ENCODE assay signal across 17 cellular contexts in genomic region chr3:46998852-46999515, GRCh38. TPM values are rescaled to one million over a fixed set of nuclear protein-coding genes. Genes with fewer than 3 reads are reported as not detected.
DNase-seq lines count a peak whose midpoint lies in the region; FAIRE-seq and TF ChIP-seq lines count a peak whose summit lies in the region.
"Had no signal": no experiment of that assay in that cellular context is flagged by ENCODE, and none has a peak within 500 bp of the region (broad histone marks: within the 10 kb centered on the region; RNA-seq: fewer than 3 reads in every experiment).

No MANE protein-coding gene starts in this region.

- H3K9ac ChIP-seq in endothelial cell of umbilical vein (replicated peaks; ENCODE audit: extremely low read depth, insufficient read depth, low read length) = no peak overlapping the region
- H3K9ac ChIP-seq: parathyroid adenoma had no signal

- H3K27me3 ChIP-seq in DOHH2 (ENCODE audit: control insufficient read depth, low read length) (no peaks in the 10 kb centered on the region), endothelial cell of umbilical vein (ENCODE audit: control insufficient read depth in 2 of 2, insufficient read depth in 2 of 2, low read length in 2 of 2) (no peaks in the 10 kb centered on the region)
- H3K27me3 ChIP-seq: BE2C, breast epithelium, esophagus squamous epithelium, MG63 had no signal

- CTCF ChIA-PET in endothelial cell of umbilical vein (lab: Charles Lee) = interaction anchor here (0.9 to 4.8 kb wide), 6 partner anchors 18 to 79 kb away, joined by 3 to 50 read pairs (median 4); partner anchors contain the start of gene CCDC12

- DNase-seq in endothelial cell of umbilical vein (ENCODE audit: low read depth, low spot score) = no peak
- DNase-seq in posterior vena cava (ENCODE audit: low spot score) = peak; percentile 58
- DNase-seq in stimulated activated CD4-positive, alpha-beta T cell treated with anti-CD3 and anti-CD28 coated beads, Interleukin-15, amount 100 ng/mL, for 24 hours = no peak
- no peak for DNase-seq in HPDE6-E6E7 (ENCODE audit: extremely low spot score)
- no peak for DNase-seq in SIG-M5 (lab: John Stamatoyannopoulos, UW)
- DNase-seq: DMS 273 treated with DMSO at 0.1 percent for 48 hours, esophagus squamous epithelium, GOT3, NCI-H146 had no signal

- H3F3A ChIP-seq in DOHH2 (ENCODE audit: control insufficient read depth, insufficient read depth) = no peaks in the 10 kb centered on the region

- dilution Hi-C loops in endothelial cell of umbilical vein (cut with MboI; ENCODE audit: extremely low pct_ligation_motif_present, low sequenced_read_pairs) = no loop called here

- H3K9me3 ChIP-seq in DOHH2 (ENCODE audit: control insufficient read depth, insufficient read depth, low read length) (no peaks in the 10 kb centered on the region), endothelial cell of umbilical vein (replicated peaks; ENCODE audit: control insufficient read depth, insufficient read depth, low read length) (no peaks in the 10 kb centered on the region)
- H3K9me3 ChIP-seq: BE2C, breast epithelium, esophagus squamous epithelium, lower lobe of right lung, MG63 had no signal

- H2AFZ ChIP-seq in endothelial cell of umbilical vein (ENCODE audit: low read depth, low read length) = no peak overlapping the region
- H2AFZ ChIP-seq: parathyroid adenoma had no signal

- no peaks in the 10 kb centered on the region for H3K79me2 ChIP-seq in DOHH2 (ENCODE audit: control insufficient read depth, low read length)
- no peaks in the 10 kb centered on the region for H3K79me2 ChIP-seq in endothelial cell of umbilical vein (ENCODE audit: control insufficient read depth, insufficient read depth, low read length)

- H3K4me3 ChIP-seq in DOHH2 (ENCODE audit: low read length) (no peak overlapping the region), endothelial cell of umbilical vein (replicated peaks in 1 of 3; ENCODE audit: insufficient read depth in 1 of 3, low read depth in 1 of 3, low read length in 3 of 3) (no peak overlapping the region)
- H3K4me3 ChIP-seq: breast epithelium, esophagus squamous epithelium, lower lobe of right lung, MG63 had no signal

- BruUV-seq in endothelial cell of umbilical vein (replicated peaks; lab: Mats Ljungman, UMichigan) = TSS peak; percentile 2

- H3K27ac ChIP-seq in DOHH2 (ENCODE audit: low read depth, low read length) = no peak overlapping the region
- H3K27ac ChIP-seq in VCaP = no peak overlapping the region
- H3K27ac ChIP-seq in endothelial cell of umbilical vein (ENCODE audit: insufficient read depth, low read depth, low read length) = no peak overlapping the region
- H3K27ac ChIP-seq: breast epithelium, lower lobe of right lung, parathyroid adenoma had no signal

- H4K20me1 ChIP-seq in DOHH2 (ENCODE audit: control insufficient read depth, insufficient read depth, low read depth, low read length) (no peaks in the 10 kb centered on the region), endothelial cell of umbilical vein (replicated peaks; ENCODE audit: control insufficient read depth, extremely low read depth, insufficient read depth, low read length) (no peaks in the 10 kb centered on the region)

- H3K4me1 ChIP-seq in DOHH2 (ENCODE audit: control insufficient read depth, low read length) = no peaks in the 10 kb centered on the region
- H3K4me1 ChIP-seq in endothelial cell of umbilical vein (ENCODE audit: control insufficient read depth, extremely low read depth, insufficient read depth, low read length) = no peaks in the 10 kb centered on the region
- H3K4me1 ChIP-seq: BE2C, breast epithelium had no signal

- H3K4me2 ChIP-seq in DOHH2 (ENCODE audit: low read length) (no peak overlapping the region), endothelial cell of umbilical vein (ENCODE audit: insufficient read depth, low read length) (no peak overlapping the region)

- peak; percentile 29 for TF ChIP-seq CTCF in DOHH2 (IDR thresholded peaks at IDR 0.05; ENCODE audit: low read depth, low read length, poor library complexity, severe bottlenecking)
- peak; percentile 40 for TF ChIP-seq CTCF in VCaP (conservative IDR thresholded peaks at IDR 0.05)
- TF ChIP-seq CTCF in endothelial cell of umbilical vein (IDR thresholded peaks at IDR 0.05; ENCODE audit: extremely low read depth in 1 of 2, insufficient read depth in 1 of 2, low read depth in 1 of 2, low read length in 2 of 2) = no peak

- intact Hi-C loops in endothelial cell of umbilical vein (cut with micrococcal nuclease) = loop anchor here (1.0 to 10.0 kb wide), 3 partner anchors 76 to 294 kb away; partner anchors contain the start of gene TMIE
- intact Hi-C loops in posterior vena cava (cut with DNase I) = loop anchor here in 1 of 2 donors (5.0 to 10.0 kb wide), 2 partner anchors 77 to 284 kb away; partner anchors contain the start of gene PRSS50

- no peaks in the 10 kb centered on the region for H3K9me1 ChIP-seq in endothelial cell of umbilical vein (replicated peaks; ENCODE audit: control insufficient read depth, extremely low read depth, insufficient read depth, low read length)

- H3K36me3 ChIP-seq in DOHH2 (ENCODE audit: control insufficient read depth, low read length) (peaks cover 37% of the 10 kb centered on the region), endothelial cell of umbilical vein (ENCODE audit: control insufficient read depth in 2 of 2, extremely low read depth in 1 of 2, insufficient read depth in 2 of 2, low read length in 2 of 2) (peaks cover 2 to 37% of the 10 kb centered on the region in 2 experiments)
- H3K36me3 ChIP-seq: BE2C, MG63 had no signal

- no peak for TF ChIP-seq POLR2A in endothelial cell of umbilical vein (IDR thresholded peaks at IDR 0.05; ENCODE audit: low read depth, low read length)

- FAIRE-seq in endothelial cell of umbilical vein (lab: Jason Lieb, UNC) = no peak
- FAIRE-seq: TTC549 had no signal

- no peaks in the 10 kb centered on the region for H3K9me2 ChIP-seq in DOHH2 (replicated peaks; ENCODE audit: control insufficient read depth, low read length)

- POLR2A ChIA-PET in endothelial cell of umbilical vein (lab: Charles Lee) = no interaction called here

TF ChIP-seq in endothelial cell of umbilical vein, 7 proteins besides CTCF, POLR2A, EP300 and RAD21:
- TF ChIP-seq MAX (IDR thresholded peaks at IDR 0.05; ENCODE audit: insufficient read depth, insufficient read length) (no peak), FOS (IDR thresholded peaks at IDR 0.05; ENCODE audit: borderline replicate concordance, insufficient read depth, low read length) (no peak), EZH2 (IDR thresholded peaks at IDR 0.05; ENCODE audit: borderline replicate concordance, low read depth, low read length, severe bottlenecking) (no peak), POLR2AphosphoS5 (IDR thresholded peaks at IDR 0.05; ENCODE audit: insufficient read depth, low read depth, low read length) (no peak), MYC (IDR thresholded peaks at IDR 0.05; ENCODE audit: low read depth, low read length) (no peak), GATA2 (IDR thresholded peaks at IDR 0.05; ENCODE audit: insufficient read depth, insufficient read length, low read depth, low read length) (no peak), JUN (IDR thresholded peaks at IDR 0.05; ENCODE audit: borderline replicate concordance, insufficient read depth, insufficient read length, low read depth) (no peak)

RNA-seq across cellular contexts. Expression of gene NBEAL2, which starts 19.5 kb away (rescaled TPM):
- total RNA-seq in endothelial cell of umbilical vein = 84.7 and 90.1 TPM in 2 replicates
- polyA plus RNA-seq in endothelial cell of umbilical vein = 48.0 and 51.9 TPM in 2 replicates
- 18.2 and 22.1 TPM in 2 replicates for polyA plus RNA-seq in endothelial cell of umbilical vein (2011; cell fraction: cytosol; rRNA removed)
- 329 and 436 TPM in 2 replicates for polyA plus RNA-seq in endothelial cell of umbilical vein (2011; cell fraction: nucleus; rRNA removed)
- polyA plus RNA-seq in endothelial cell of umbilical vein (2012) = 38.7 and 46.6 TPM in 2 replicates
- 38.0 and 60.8 TPM in 2 replicates for polyA minus RNA-seq in endothelial cell of umbilical vein
- polyA minus RNA-seq in endothelial cell of umbilical vein (2011; cell fraction: cytosol; rRNA and poly(A)+ RNA removed) = 8.8 TPM
- polyA minus RNA-seq in endothelial cell of umbilical vein (2011; cell fraction: nucleus; rRNA and poly(A)+ RNA removed) = 67.7 and 92.5 TPM in 2 replicates
- total RNA-seq in posterior vena cava = 10 to 100 TPM; 26.0 to 33.1 TPM

RNA-seq across cellular contexts. Expression of gene CCDC12, which starts 22.4 kb away (rescaled TPM):
- total RNA-seq in endothelial cell of umbilical vein (45.0 and 50.5 TPM in 2 replicates), posterior vena cava (10 to 100 TPM; 21.5 to 26.0 TPM)
- polyA plus RNA-seq in endothelial cell of umbilical vein = 31.2 and 35.1 TPM in 2 replicates
- 48.1 and 49.0 TPM in 2 replicates for polyA plus RNA-seq in endothelial cell of umbilical vein (2011; cell fraction: cytosol; rRNA removed)
- polyA plus RNA-seq in endothelial cell of umbilical vein (2011; cell fraction: nucleus; rRNA removed) = 58.5 and 62.2 TPM in 2 replicates
- 24.0 and 28.2 TPM in 2 replicates for polyA plus RNA-seq in endothelial cell of umbilical vein (2012)
- polyA minus RNA-seq in endothelial cell of umbilical vein = 64.5 and 73.4 TPM in 2 replicates
- polyA minus RNA-seq in endothelial cell of umbilical vein (2011; cell fraction: cytosol; rRNA and poly(A)+ RNA removed) = 13.3 TPM
- polyA minus RNA-seq in endothelial cell of umbilical vein (2011; cell fraction: nucleus; rRNA and poly(A)+ RNA removed) = 64.2 and 70.6 TPM in 2 replicates

Comparison
In these comparisons a context has a peak if more than half of its experiments do, and no peak if none do; other contexts are left out.
1. CTCF ChIP-seq: peak in DOHH2 (single experiment) and VCaP (single experiment); none in endothelial cell of umbilical vein (0 of 2).